8 cellular contexts compared by ENCODE assay signal in the genomic region with DNA sequence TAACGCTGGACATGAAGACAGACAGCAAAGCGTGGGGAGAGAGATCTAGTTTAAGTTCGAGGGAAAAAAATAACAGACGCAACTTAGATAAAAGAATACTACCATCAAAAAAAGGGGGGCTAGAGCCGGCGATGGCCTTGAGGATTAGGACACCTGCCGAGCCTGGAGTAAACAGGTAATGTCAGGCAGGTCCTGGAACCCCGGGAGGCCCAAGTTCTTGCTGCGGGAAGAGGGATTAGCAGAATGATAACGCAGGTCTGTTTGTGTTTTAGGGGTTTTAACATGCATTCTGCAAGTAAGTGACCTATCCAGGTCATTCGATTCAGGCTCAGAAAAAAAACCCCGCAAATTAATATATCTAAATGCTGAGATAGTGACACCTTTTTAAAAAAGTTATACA. TPM values are rescaled to one million over a fixed set of nuclear protein-coding genes. Genes with fewer than 3 reads are reported as not detected.
A peak's percentile ranks its signal among the peaks of the same experiment; 100 is the strongest.
DNase-seq lines count a peak whose midpoint lies in the region; ATAC-seq and TF ChIP-seq lines count a peak whose summit lies in the region.

No MANE protein-coding gene starts in this region.

- no peak for ATAC-seq in sciatic nerve
- no peak for ATAC-seq in HG03095 (IDR thresholded peaks at IDR 0.05; ENCODE audit: unreplicated experiment)

- TF ChIP-seq CTCF in AG04449 (IDR thresholded peaks at IDR 0.05; ENCODE audit: insufficient read depth, low read length, missing control alignments) (no peak), GM12875 (IDR thresholded peaks at IDR 0.05; ENCODE audit: borderline replicate concordance, insufficient read depth, low read depth, low read length) (no peak), WERI-Rb-1 (IDR thresholded peaks at IDR 0.05; ENCODE audit: low read depth, low read length) (no peak)

- CTCF ChIA-PET in AG04449 (lab: Yijun Ruan, JAX): no interaction called here

- POLR2A ChIA-PET in AG04449 (lab: Yijun Ruan, JAX): no interaction called here

- peaks cover 14% of the 10 kb centered on the region for H3K36me3 ChIP-seq in WERI-Rb-1

- H3K27ac ChIP-seq in WERI-Rb-1: peak overlapping the region; percentile 91

- DNase-seq in AG04449 (ENCODE audit: low read depth, low spot score) (no peak), WERI-Rb-1 (peak; percentile 65), germinal center (ENCODE audit: low spot score) (peak; percentile 10), sciatic nerve (ENCODE audit: low spot score) (peak; percentile 61), SIG-M5 (lab: John Stamatoyannopoulos, UW) (no peak), NCI-H446 (lab: John Stamatoyannopoulos, UW) (no peak)

- no peaks in the 10 kb centered on the region for H3K27me3 ChIP-seq in WERI-Rb-1 (ENCODE audit: insufficient read depth, low read depth, severe bottlenecking)

- intact Hi-C loops in sciatic nerve (cut with DNase I): no loop called here

- peak overlapping the region; percentile 63 for H3K4me3 ChIP-seq in AG04449 (ENCODE audit: low read depth, low read length)
- H3K4me3 ChIP-seq in GM12875 (ENCODE audit: low read depth, low read length): peak overlapping the region; percentile 46
- H3K4me3 ChIP-seq in WERI-Rb-1 (ENCODE audit: low read depth, low read length): peak overlapping the region; percentile 92

- H3K9me3 ChIP-seq in WERI-Rb-1 (ENCODE audit: severe bottlenecking): no peaks in the 10 kb centered on the region

RNA-seq across cellular contexts. Expression of a gene that starts 0.8 kb away (rescaled TPM):
- 9.5 TPM for total RNA-seq in sciatic nerve

Comparison
In these comparisons a context has a peak if more than half of its experiments do, and no peak if none do; other contexts are left out.
1. DNase-seq: peak in WERI-Rb-1 (single experiment), germinal center (single experiment) and sciatic nerve (single experiment); none in AG04449 (single experiment), SIG-M5 (single experiment) and NCI-H446 (0 of 2).
2. Peak in every context shown above with its lines, with median percentiles within 50 percentile points of each other: H3K4me3 ChIP-seq.